Comparison of ENCODE assay signal across 8 cellular contexts in genomic region chr16:68244903-68245853, GRCh38. TPM values are rescaled to one million over a fixed set of nuclear protein-coding genes. Genes with fewer than 3 reads are reported as not detected.
DNase-seq lines count a peak whose midpoint lies in the region.

TSS of gene PLA2G15 (plus strand) at chr16:68245373. CDS start at chr16:68245427, 54 bp downstream.

- peaks cover 24% of the 10 kb centered on the region for H3K4me1 Mint-ChIP-seq in activated naive CD4-positive, alpha-beta T cell treated with anti-CD3 and anti-CD28 coated beads, Interleukin-2, amount 10 ng/mL, durations not matched to agents 7 days and 5 days

- H3K27me3 ChIP-seq in GM23248 (replicated peaks; ENCODE audit: insufficient read depth), result no peaks in the 10 kb centered on the region
- H3K27me3 ChIP-seq in Karpas-422 (ENCODE audit: low read length), result no peaks in the 10 kb centered on the region

- H3K27ac Mint-ChIP-seq in activated naive CD4-positive, alpha-beta T cell treated with anti-CD3 and anti-CD28 coated beads, Interleukin-2, amount 10 ng/mL, durations not matched to agents 7 days and 5 days, result peak within 1 kb of the TSS; percentile 78

- H3K36me3 Mint-ChIP-seq in activated naive CD4-positive, alpha-beta T cell treated with anti-CD3 and anti-CD28 coated beads, Interleukin-2, amount 10 ng/mL, durations not matched to agents 7 days and 5 days, result peaks cover 13% of the 10 kb centered on the region

- peaks cover 26% of the 10 kb centered on the region for H3K27me3 Mint-ChIP-seq in activated naive CD4-positive, alpha-beta T cell treated with anti-CD3 and anti-CD28 coated beads, Interleukin-2, amount 10 ng/mL, durations not matched to agents 7 days and 5 days

- H3K9ac ChIP-seq in GM23248, result peak within 1 kb of the TSS; percentile 78
- H3K9ac ChIP-seq in Karpas-422 (ENCODE audit: low read length), result peak within 1 kb of the TSS; percentile 85

- H3K9me3 Mint-ChIP-seq in activated naive CD4-positive, alpha-beta T cell treated with anti-CD3 and anti-CD28 coated beads, Interleukin-2, amount 10 ng/mL, durations not matched to agents 7 days and 5 days, result no peaks in the 10 kb centered on the region

- peak within 1 kb of the TSS; percentile 96 for H3K4me3 Mint-ChIP-seq in activated naive CD4-positive, alpha-beta T cell treated with anti-CD3 and anti-CD28 coated beads, Interleukin-2, amount 10 ng/mL, durations not matched to agents 7 days and 5 days

- H3K27ac ChIP-seq in GM23248 (no peak within 1 kb of the TSS), Karpas-422 (ENCODE audit: low read length) (no peak within 1 kb of the TSS)

- whole genome bisulfite sequencing in GM23248 (ENCODE audit: low coverage in 1 of 2, low lambda C conversion rate in 2 of 2, missing lambda C conversion rate in 2 of 2), 2 experiments, result 1 to 6% methylated on average over 36 to 75 of the region's 75 CpGs

- H3K4me3 ChIP-seq in GM23248, result peak within 1 kb of the TSS; percentile 91
- peak within 1 kb of the TSS; percentile 93 for H3K4me3 ChIP-seq in Karpas-422 (ENCODE audit: low read length)

- H2AFZ ChIP-seq in GM23248 (peak within 1 kb of the TSS; percentile 95), Karpas-422 (ENCODE audit: low read length) (peak within 1 kb of the TSS; percentile 90)

- H3K9me3 ChIP-seq in GM23248 (ENCODE audit: low read depth) (no peaks in the 10 kb centered on the region), Karpas-422 (ENCODE audit: low read length) (no peaks in the 10 kb centered on the region)

- no peaks in the 10 kb centered on the region for H3F3A ChIP-seq in GM23248 (ENCODE audit: insufficient read depth)

- H3K4me2 ChIP-seq in GM23248 (ENCODE audit: unreplicated experiment) (peak within 1 kb of the TSS; percentile 93), Karpas-422 (ENCODE audit: low read depth, low read length, poor library complexity, severe bottlenecking) (peak within 1 kb of the TSS; percentile 93)

- DNase-seq in G401 (ENCODE audit: low spot score) (peak; percentile 95), GM23248 (peak; percentile 97), Karpas-422 (peak; percentile 98), SK-N-DZ (ENCODE audit: low spot score) (peak; percentile 88), globus pallidus (ENCODE audit: low spot score) (peak; percentile 90), occipital lobe (lab: John Stamatoyannopoulos, UW) (peak; percentile 95), superior temporal gyrus (ENCODE audit: extremely low spot score) (peak; percentile 88)
- DNase-seq in activated naive CD4-positive, alpha-beta T cell treated with anti-CD3 and anti-CD28 coated beads, Interleukin-2, amount 10 ng/mL, durations not matched to agents 7 days and 5 days, result peak; percentile 97

- H3K79me2 ChIP-seq in GM23248 (ENCODE audit: insufficient read depth) (peaks cover 31% of the 10 kb centered on the region), Karpas-422 (ENCODE audit: low read length) (peaks cover 22% of the 10 kb centered on the region)

- no peaks in the 10 kb centered on the region for H4K20me1 ChIP-seq in GM23248 (ENCODE audit: insufficient read depth)
- no peaks in the 10 kb centered on the region for H4K20me1 ChIP-seq in Karpas-422 (ENCODE audit: insufficient read depth, low read depth, low read length)

- H3K36me3 ChIP-seq in GM23248 (ENCODE audit: low read depth) (no peaks in the 10 kb centered on the region), Karpas-422 (ENCODE audit: insufficient read depth, low read length) (no peaks in the 10 kb centered on the region)

- H3K4me1 ChIP-seq in GM23248 (ENCODE audit: insufficient read depth) (peaks cover 10% of the 10 kb centered on the region), Karpas-422 (ENCODE audit: low read length) (peaks cover 29% of the 10 kb centered on the region)

- CTCF ChIA-PET in activated naive CD4-positive, alpha-beta T cell treated with anti-CD3 and anti-CD28 coated beads, Interleukin-2, amount 10 ng/mL, durations not matched to agents 7 days and 5 days (lab: Charles Lee), result interaction anchor here (1.5 to 4.0 kb wide), 2 partner anchors 10 to 83 kb away, joined by 4 to 26 read pairs; no protein-coding TSS in a partner anchor

- in situ Hi-C loops in G401 (cut with HindIII; ENCODE audit: low sequenced_read_pairs), result no loop called here
- in situ Hi-C loops in GM23248 (cut with MboI), result no loop called here

- H3K9me2 ChIP-seq in GM23248 (ENCODE audit: insufficient read depth) (no peaks in the 10 kb centered on the region), Karpas-422 (replicated peaks; ENCODE audit: insufficient read depth, low read length) (no peaks in the 10 kb centered on the region)

RNA-seq across cellular contexts. Expression of gene PLA2G15, which starts in this region (rescaled TPM):
- total RNA-seq in G401 (2014; rRNA removed; shearing (Covaris generic)), result 15.3 and 19.7 TPM in 2 replicates
- 36.2 and 47.6 TPM in 2 replicates for total RNA-seq in GM23248 (2014; rRNA removed; shearing (Covaris generic))
- polyA plus RNA-seq in GM23248 (2016; fragmentation: Nextera tagmentation; extraction: Ambion mirVana), result 24.8 and 26.0 TPM in 2 replicates
- 8.7 and 14.3 TPM in 2 replicates for total RNA-seq in Karpas-422 (2014; rRNA removed; shearing (Covaris generic); ENCODE audit: low replicate concordance)
- 13.1 and 15.1 TPM in 2 replicates for polyA plus RNA-seq in SK-N-DZ (2014; cell fraction: cytosol; rRNA removed)
- polyA plus RNA-seq in SK-N-DZ (2014; cell fraction: nucleus; rRNA removed), result 12.6 and 13.1 TPM in 2 replicates
- total RNA-seq in occipital lobe, result 17.3 TPM
